ENCODE assay signal across 23 cellular contexts in genomic region chr1:74570797-74571492, GRCh38.
DNase-seq lines count a peak whose midpoint lies in the region; ATAC-seq lines count a peak whose summit lies in the region.
"Had no signal": no experiment of that assay in that cellular context is flagged by ENCODE, and none has a peak within 500 bp of the region (broad histone marks: within the 10 kb centered on the region; RNA-seq: fewer than 3 reads in every experiment).

No MANE protein-coding gene starts in this region.

- ATAC-seq in GM19328 (IDR thresholded peaks at IDR 0.05; ENCODE audit: unreplicated experiment): no peak
- no peak for ATAC-seq in HG03135 (IDR thresholded peaks at IDR 0.05; ENCODE audit: unreplicated experiment)

- DNase-seq in NCI-H146 (lab: John Stamatoyannopoulos, UW) (peak; percentile 37), NCI-H146 treated with DMSO at 0.1 percent for 48 hours (lab: John Stamatoyannopoulos, UW; ENCODE audit: unreplicated experiment) (no peak), NCI-H524 (lab: John Stamatoyannopoulos, UW) (peak; percentile 80 to 95), ecto neural progenitor cell (ENCODE audit: low spot score) (peak; percentile 54), retina (peak; percentile 62), HPDE6-E6E7 (ENCODE audit: extremely low spot score) (no peak)
- DNase-seq: 8988T; activated CD4-positive, alpha-beta T cell treated with anti-CD3 and anti-CD28 coated beads for 1 hour; activated CD8-positive, alpha-beta memory T cell treated with anti-CD3 and anti-CD28 coated beads for 24 hours; activated naive CD4-positive, alpha-beta T cell treated with anti-CD3 and anti-CD28 coated beads, Interleukin-2, amount 50 U/mL, for 16 hours; activated T-cell treated with anti-CD3 and anti-CD28 coated beads, Interleukin-2, amount 50 U/mL, for 48 hours; AML-193; aorta; caudate nucleus; erythroblast; GOT3; KG1; lower lobe of right lung; NCI-H2081; NK-92 treated with Interleukin-12 subunit alpha and Interleukin-12 subunit beta, amount 100 ng/mL, for 24 hours; stimulated activated CD8-positive, alpha-beta memory T cell treated with anti-CD3 and anti-CD28 coated beads, Interleukin-4, amount 100 ng/mL, for 48 hours had no signal

Comparison
In these comparisons a context has a peak if more than half of its experiments do, and no peak if none do; other contexts are left out.
1. DNase-seq: peak in NCI-H146 (single experiment), NCI-H524 (2 of 2), ecto neural progenitor cell (single experiment) and retina (single experiment); none in NCI-H146 treated with DMSO at 0.1 percent for 48 hours (single experiment) and HPDE6-E6E7 (single experiment).